In the genomic region with DNA sequence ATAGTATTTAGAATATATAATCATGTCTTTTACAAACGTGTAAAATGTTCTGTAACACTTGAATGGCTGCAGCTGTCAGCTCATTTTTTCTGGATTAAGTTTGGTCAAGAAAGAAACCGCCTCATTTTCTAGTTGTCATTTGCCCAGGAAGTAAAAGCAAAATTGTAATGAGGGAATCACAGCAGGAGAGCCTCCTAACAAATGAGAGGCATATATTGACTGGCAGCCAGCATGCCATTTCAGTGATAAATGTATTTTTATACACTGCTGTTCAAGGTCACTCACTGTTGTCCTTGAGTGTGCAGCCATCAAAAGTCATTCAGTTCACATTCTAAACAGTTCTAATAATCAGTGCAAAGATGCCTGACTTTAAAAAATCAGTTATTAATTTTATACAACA, we compare ENCODE assay signal across 14 cellular contexts.
DNase-seq lines count a peak whose midpoint lies in the region; ATAC-seq and TF ChIP-seq lines count a peak whose summit lies in the region.
"Had no signal": no experiment of that assay in that cellular context is flagged by ENCODE, and none has a peak within 500 bp of the region (broad histone marks: within the 10 kb centered on the region; RNA-seq: fewer than 3 reads in every experiment).

No MANE protein-coding gene starts in this region.

- H3K4me3 Mint-ChIP-seq in activated CD4-positive, alpha-beta memory T cell treated with anti-CD3 and anti-CD28 coated beads for 36 hours, result no peak overlapping the region
- H3K4me3 Mint-ChIP-seq: activated CD4-positive, alpha-beta memory T cell treated with anti-CD3 and anti-CD28 coated beads, Interleukin-2, amount 10 ng/mL, durations not matched to agents 7 days and 5 days; neural crest cell had no signal

- POLR2A ChIA-PET in IMR-90 (lab: Charles Lee; ENCODE audit: unreplicated experiment), result no interaction called here
- POLR2A ChIA-PET in activated CD4-positive, alpha-beta memory T cell treated with anti-CD3 and anti-CD28 coated beads for 36 hours (lab: Charles Lee), result no interaction called here

- H3K36me3 Mint-ChIP-seq in activated CD4-positive, alpha-beta memory T cell treated with anti-CD3 and anti-CD28 coated beads for 36 hours, result peaks cover 6% of the 10 kb centered on the region

- CTCF ChIA-PET in IMR-90 (lab: Yijun Ruan, JAX), result interaction anchor here (0.7 kb wide), 1 partner anchor 137 kb away, joined by 5 read pairs; no protein-coding TSS in a partner anchor
- CTCF ChIA-PET in activated CD4-positive, alpha-beta memory T cell treated with anti-CD3 and anti-CD28 coated beads for 36 hours (lab: Charles Lee), result no interaction called here

- TF ChIP-seq RAD21 in IMR-90 (IDR thresholded peaks at IDR 0.05; ENCODE audit: low read length), result no peak

- DNase-seq in DMS153 (lab: John Stamatoyannopoulos, UW), result peak; percentile 44
- no peak for DNase-seq in IMR-90
- DNase-seq in NCI-H446 (lab: John Stamatoyannopoulos, UW), result peak; percentile 83 to 84
- no peak for DNase-seq in left cardiac atrium
- DNase-seq in omental fat pad (ENCODE audit: low spot score), result no peak
- DNase-seq in mesenchymal stem cell, result no peak
- DNase-seq in activated CD4-positive, alpha-beta memory T cell treated with anti-CD3 and anti-CD28 coated beads for 36 hours, result no peak
- DNase-seq: activated CD4-positive, alpha-beta memory T cell treated with anti-CD3 and anti-CD28 coated beads, Interleukin-2, amount 10 ng/mL, durations not matched to agents 7 days and 5 days; mammary epithelial cell; right cardiac atrium; stimulated activated CD4-positive, alpha-beta T cell treated with anti-CD3 and anti-CD28 coated beads, Interleukin-2, amount 100 ng/mL, for 24 hours had no signal

- no peak overlapping the region for H4K5ac ChIP-seq in IMR-90 (ENCODE audit: low read depth, low read length)

- H4K8ac ChIP-seq in IMR-90 (ENCODE audit: low read depth in 2 of 2, low read length in 2 of 2) (no peak overlapping the region), mesenchymal stem cell (ENCODE audit: low read length) (no peak overlapping the region)

- H4K91ac ChIP-seq in IMR-90 (ENCODE audit: insufficient read depth, low read depth, low read length), result no peak overlapping the region
- H4K91ac ChIP-seq in mesenchymal stem cell (ENCODE audit: low read length), result no peak overlapping the region

- dilution Hi-C loops in IMR-90 (cut with HindIII; ENCODE audit: low sequenced_read_pairs, unreplicated experiment), result no loop called here

- no peak overlapping the region for H3K18ac ChIP-seq in IMR-90 (ENCODE audit: low read depth, low read length)
- H3K18ac ChIP-seq in mesenchymal stem cell (ENCODE audit: low read depth in 1 of 2, low read length in 2 of 2), result no peak overlapping the region

- TF ChIP-seq POLR2A in IMR-90 (IDR thresholded peaks at IDR 0.05; ENCODE audit: low read depth, low read length), result no peak

- H3K14ac ChIP-seq in IMR-90 (replicated peaks; ENCODE audit: low read depth, low read length), result 0 out of 2 replicates have a peak overlapping the region, but pooled peaks have one; percentile 70
- H3K14ac ChIP-seq in mesenchymal stem cell (ENCODE audit: low read length in 2 of 2), result no peak overlapping the region

- WGBS in IMR-90 (ENCODE audit: extremely low coverage in 2 of 2, insufficient read length in 1 of 2), 2 experiments, result no CpG with 5 or more reads among the region's 2 CpGs
- WGBS in mesenchymal stem cell, result 87% methylated on average over 2 of the region's 2 CpGs

- no peak overlapping the region for H2BK20ac ChIP-seq in IMR-90 (ENCODE audit: low read depth, low read length)

- H3K4me1 Mint-ChIP-seq in activated CD4-positive, alpha-beta memory T cell treated with anti-CD3 and anti-CD28 coated beads for 36 hours (ENCODE audit: low read depth), result peaks cover 32% of the 10 kb centered on the region

- H2AFZ ChIP-seq in IMR-90 (replicated peaks; ENCODE audit: low read length, poor library complexity), result no peak overlapping the region
- no peak overlapping the region for H2AFZ ChIP-seq in mesenchymal stem cell (ENCODE audit: low read depth, low read length)

- no peak overlapping the region for H3K56ac ChIP-seq in IMR-90 (ENCODE audit: extremely low read depth, insufficient read depth, low read length)

- H3K79me1 ChIP-seq in IMR-90 (ENCODE audit: low read depth in 1 of 2, low read length in 2 of 2), result no peaks in the 10 kb centered on the region
- no peaks in the 10 kb centered on the region for H3K79me1 ChIP-seq in mesenchymal stem cell (replicated peaks; ENCODE audit: low read length, poor library complexity, severe bottlenecking)

- H3K27ac ChIP-seq in IMR-90 (ENCODE audit: insufficient read depth, low read length), result no peak overlapping the region
- H3K27ac ChIP-seq in mesenchymal stem cell (ENCODE audit: low read length, poor library complexity, severe bottlenecking), result no peak overlapping the region
- H3K27ac ChIP-seq: VCaP had no signal

- H3K9me1 ChIP-seq in IMR-90 (ENCODE audit: insufficient read depth, low read length), result no peaks in the 10 kb centered on the region

- no peak overlapping the region for H3K4me3 ChIP-seq in IMR-90 (ENCODE audit: insufficient read depth, low read depth, low read length)
- no peak overlapping the region for H3K4me3 ChIP-seq in mesenchymal stem cell (ENCODE audit: insufficient read depth in 1 of 2, low read depth in 1 of 2, low read length in 2 of 2)

- in situ Hi-C loops in IMR-90 (cut with MboI; ENCODE audit: low sequenced_read_pairs), result no loop called here

- no peaks in the 10 kb centered on the region for H3K9me3 ChIP-seq in IMR-90 (ENCODE audit: control insufficient read depth, insufficient read depth, low read length)
- H3K9me3 ChIP-seq in mesenchymal stem cell (ENCODE audit: control insufficient read depth, low read length), result no peaks in the 10 kb centered on the region

- H2BK15ac ChIP-seq in IMR-90 (ENCODE audit: low read depth, low read length), result no peak overlapping the region; the same call in 2 of the 3 replicates
- H2BK15ac ChIP-seq in mesenchymal stem cell (ENCODE audit: low read depth, poor library complexity, severe bottlenecking), result no peak overlapping the region

- no peak overlapping the region for H3K4me2 ChIP-seq in IMR-90 (ENCODE audit: low read depth, low read length)
- H3K4me2 ChIP-seq in mesenchymal stem cell (ENCODE audit: low read length, poor library complexity, severe bottlenecking), result no peak overlapping the region

- no peaks in the 10 kb centered on the region for H3K36me3 ChIP-seq in IMR-90 (ENCODE audit: control insufficient read depth, insufficient read depth, low read length)
- H3K36me3 ChIP-seq in mesenchymal stem cell (ENCODE audit: control insufficient read depth in 1 of 2, insufficient read depth in 2 of 2, low read depth in 1 of 2, low read length in 2 of 2), result no peaks in the 10 kb centered on the region

- H3K9ac ChIP-seq in IMR-90 (ENCODE audit: low read depth, low read length), result no peak overlapping the region
- H3K9ac ChIP-seq in mesenchymal stem cell (ENCODE audit: low read length), result no peak overlapping the region

- H3K27me3 Mint-ChIP-seq in activated CD4-positive, alpha-beta memory T cell treated with anti-CD3 and anti-CD28 coated beads for 36 hours, result no peaks in the 10 kb centered on the region
- H3K27me3 Mint-ChIP-seq: activated CD4-positive, alpha-beta memory T cell treated with anti-CD3 and anti-CD28 coated beads, Interleukin-2, amount 10 ng/mL, durations not matched to agents 7 days and 5 days had no signal

- H2AK5ac ChIP-seq in IMR-90 (ENCODE audit: low read depth, low read length) (no peak overlapping the region), mesenchymal stem cell (ENCODE audit: low read length, severe bottlenecking) (no peak overlapping the region)

- H2BK120ac ChIP-seq in IMR-90 (ENCODE audit: low read depth, low read length) (no peak overlapping the region), mesenchymal stem cell (ENCODE audit: low read depth, low read length) (no peak overlapping the region)

- intact Hi-C loops in IMR-90 (cut with micrococcal nuclease), result loop anchor here (10.0 kb wide), 1 partner anchor 138 kb away; no protein-coding TSS in a partner anchor
- intact Hi-C loops in left cardiac atrium (cut with DNase I), result no loop called here
- intact Hi-C loops in activated CD4-positive, alpha-beta memory T cell treated with anti-CD3 and anti-CD28 coated beads for 36 hours (cut with micrococcal nuclease), result loop anchor here (5.0 to 10.0 kb wide), 3 partner anchors 258 to 832 kb away; a partner anchor contains a TSS

- no peak overlapping the region for H2AK9ac ChIP-seq in IMR-90 (replicated peaks; ENCODE audit: low read depth, low read length, poor library complexity)

- H3K4ac ChIP-seq in IMR-90 (ENCODE audit: low read depth, low read length) (no peak overlapping the region), mesenchymal stem cell (ENCODE audit: low read depth in 1 of 2, low read length in 2 of 2) (no peak overlapping the region)

- H3K27me3 ChIP-seq in IMR-90 (ENCODE audit: control insufficient read depth, insufficient read depth, low read length) (no peaks in the 10 kb centered on the region), mesenchymal stem cell (ENCODE audit: control insufficient read depth in 1 of 2, insufficient read depth in 1 of 2, low read length in 2 of 2) (no peaks in the 10 kb centered on the region)

- no peaks in the 10 kb centered on the region for H4K20me1 ChIP-seq in IMR-90 (ENCODE audit: insufficient read depth, low read length)

- ATAC-seq in IMR-90 (ENCODE audit: low read depth), result no peak
- ATAC-seq in left cardiac atrium, result peak; percentile 48 to 84
- ATAC-seq in omental fat pad (ENCODE audit: low FRiP score), result no peak
- ATAC-seq: Panc1 had no signal

- H3K23ac ChIP-seq in IMR-90 (ENCODE audit: low read depth, low read length) (no peak overlapping the region), mesenchymal stem cell (ENCODE audit: low read length in 2 of 2) (no peak overlapping the region)

- no peaks in the 10 kb centered on the region for H3K9me3 Mint-ChIP-seq in activated CD4-positive, alpha-beta memory T cell treated with anti-CD3 and anti-CD28 coated beads for 36 hours
- H3K9me3 Mint-ChIP-seq: activated CD4-positive, alpha-beta memory T cell treated with anti-CD3 and anti-CD28 coated beads, Interleukin-2, amount 10 ng/mL, durations not matched to agents 7 days and 5 days; neural crest cell had no signal

- BruUV-seq in IMR-90 (replicated peaks; lab: Mats Ljungman, UMichigan), result no TSS peak

- H3K4me1 ChIP-seq in IMR-90 (ENCODE audit: control insufficient read depth, insufficient read depth, low read length) (peaks cover 6% of the 10 kb centered on the region), mesenchymal stem cell (ENCODE audit: control insufficient read depth, insufficient read depth, low read depth, low read length) (no peaks in the 10 kb centered on the region)

- no peak overlapping the region for H3K27ac Mint-ChIP-seq in activated CD4-positive, alpha-beta memory T cell treated with anti-CD3 and anti-CD28 coated beads for 36 hours
- H3K27ac Mint-ChIP-seq: activated CD4-positive, alpha-beta memory T cell treated with anti-CD3 and anti-CD28 coated beads, Interleukin-2, amount 10 ng/mL, durations not matched to agents 7 days and 5 days had no signal

- H2BK12ac ChIP-seq in mesenchymal stem cell (ENCODE audit: low read length in 2 of 2), result no peak overlapping the region

- TF ChIP-seq CTCF in IMR-90 (conservative IDR thresholded peaks at IDR 0.05; ENCODE audit: low read depth, low read length) (no peak), omental fat pad (IDR thresholded peaks at IDR 0.05) (no peak)

- H2BK5ac ChIP-seq in IMR-90 (ENCODE audit: low read depth, low read length, poor library complexity, severe bottlenecking), result no peak overlapping the region
- H2BK5ac ChIP-seq in mesenchymal stem cell (ENCODE audit: low read depth, low read length, poor library complexity, severe bottlenecking), result no peak overlapping the region

Comparison
In these comparisons a context has a peak if more than half of its experiments do, and no peak if none do; other contexts are left out.
1. DNase-seq: peak in DMS153 (single experiment) and NCI-H446 (2 of 2); none in IMR-90 (single experiment), left cardiac atrium (single experiment), omental fat pad (single experiment), mesenchymal stem cell (single experiment) and activated CD4-positive, alpha-beta memory T cell treated with anti-CD3 and anti-CD28 coated beads for 36 hours (single experiment).
2. ATAC-seq: peak in left cardiac atrium (2 of 2); none in IMR-90 (single experiment) and omental fat pad (single experiment).
3. intact Hi-C loops: an anchor here in IMR-90 (10.0 kb wide) and activated CD4-positive, alpha-beta memory T cell treated with anti-CD3 and anti-CD28 coated beads for 36 hours (5.0 to 10.0 kb wide); none called in left cardiac atrium.